In the genomic region with DNA sequence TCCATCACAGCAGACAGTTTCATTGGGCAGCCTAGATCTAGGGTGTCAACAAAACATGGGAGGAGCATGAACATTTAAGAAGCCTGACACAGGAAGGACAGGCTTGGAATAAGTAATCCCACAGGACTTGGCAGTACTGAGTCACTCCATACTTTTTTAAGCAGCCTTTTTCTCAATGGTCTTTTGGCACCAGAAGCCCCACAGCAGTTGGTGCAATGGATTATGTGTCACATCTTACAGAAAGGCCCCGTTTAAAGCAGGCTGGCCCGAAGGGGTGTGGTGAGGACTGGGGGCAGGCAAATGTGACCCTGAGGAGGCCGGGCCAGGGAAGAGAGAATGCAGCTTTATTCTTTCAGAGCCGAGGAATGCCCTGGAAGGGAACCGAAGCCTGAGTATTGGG, we compare ENCODE assay signal across 1 cellular context.
TF ChIP-seq lines count a peak whose summit lies in the region.

No MANE protein-coding gene starts in this region.

TF ChIP-seq in HepG2, 621 proteins besides CTCF, POLR2A, EP300 and RAD21:
- TF ChIP-seq MED1 (CRISPR knock-in tag; IDR thresholded peaks at IDR 0.05) = no peak
- TF ChIP-seq RXRA (CRISPR knock-in tag; IDR thresholded peaks at IDR 0.05) = peak; percentile 43; the same call in 1 of the 2 replicates
- TF ChIP-seq, protein P1, sequence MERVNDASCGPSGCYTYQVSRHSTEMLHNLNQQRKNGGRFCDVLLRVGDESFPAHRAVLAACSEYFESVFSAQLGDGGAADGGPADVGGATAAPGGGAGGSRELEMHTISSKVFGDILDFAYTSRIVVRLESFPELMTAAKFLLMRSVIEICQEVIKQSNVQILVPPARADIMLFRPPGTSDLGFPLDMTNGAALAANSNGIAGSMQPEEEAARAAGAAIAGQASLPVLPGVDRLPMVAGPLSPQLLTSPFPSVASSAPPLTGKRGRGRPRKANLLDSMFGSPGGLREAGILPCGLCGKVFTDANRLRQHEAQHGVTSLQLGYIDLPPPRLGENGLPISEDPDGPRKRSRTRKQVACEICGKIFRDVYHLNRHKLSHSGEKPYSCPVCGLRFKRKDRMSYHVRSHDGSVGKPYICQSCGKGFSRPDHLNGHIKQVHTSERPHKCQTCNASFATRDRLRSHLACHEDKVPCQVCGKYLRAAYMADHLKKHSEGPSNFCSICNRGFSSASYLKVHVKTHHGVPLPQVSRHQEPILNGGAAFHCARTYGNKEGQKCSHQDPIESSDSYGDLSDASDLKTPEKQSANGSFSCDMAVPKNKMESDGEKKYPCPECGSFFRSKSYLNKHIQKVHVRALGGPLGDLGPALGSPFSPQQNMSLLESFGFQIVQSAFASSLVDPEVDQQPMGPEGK (CRISPR knock-in tag; IDR thresholded peaks at IDR 0.05) = peak; percentile 49; the same call in 1 of the 2 replicates
- TF ChIP-seq, protein P2, sequence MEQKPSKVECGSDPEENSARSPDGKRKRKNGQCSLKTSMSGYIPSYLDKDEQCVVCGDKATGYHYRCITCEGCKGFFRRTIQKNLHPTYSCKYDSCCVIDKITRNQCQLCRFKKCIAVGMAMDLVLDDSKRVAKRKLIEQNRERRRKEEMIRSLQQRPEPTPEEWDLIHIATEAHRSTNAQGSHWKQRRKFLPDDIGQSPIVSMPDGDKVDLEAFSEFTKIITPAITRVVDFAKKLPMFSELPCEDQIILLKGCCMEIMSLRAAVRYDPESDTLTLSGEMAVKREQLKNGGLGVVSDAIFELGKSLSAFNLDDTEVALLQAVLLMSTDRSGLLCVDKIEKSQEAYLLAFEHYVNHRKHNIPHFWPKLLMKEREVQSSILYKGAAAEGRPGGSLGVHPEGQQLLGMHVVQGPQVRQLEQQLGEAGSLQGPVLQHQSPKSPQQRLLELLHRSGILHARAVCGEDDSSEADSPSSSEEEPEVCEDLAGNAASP (CRISPR knock-in tag; IDR thresholded peaks at IDR 0.05; ENCODE audit: borderline replicate concordance) = peak; percentile 83; the same call in 1 of the 2 replicates
- 0 out of 2 replicates have a peak, but pooled peaks have one; percentile 22 for TF ChIP-seq ZNF75D (CRISPR knock-in tag; IDR thresholded peaks at IDR 0.05; ENCODE audit: borderline replicate concordance)
- TF ChIP-seq, protein P3, sequence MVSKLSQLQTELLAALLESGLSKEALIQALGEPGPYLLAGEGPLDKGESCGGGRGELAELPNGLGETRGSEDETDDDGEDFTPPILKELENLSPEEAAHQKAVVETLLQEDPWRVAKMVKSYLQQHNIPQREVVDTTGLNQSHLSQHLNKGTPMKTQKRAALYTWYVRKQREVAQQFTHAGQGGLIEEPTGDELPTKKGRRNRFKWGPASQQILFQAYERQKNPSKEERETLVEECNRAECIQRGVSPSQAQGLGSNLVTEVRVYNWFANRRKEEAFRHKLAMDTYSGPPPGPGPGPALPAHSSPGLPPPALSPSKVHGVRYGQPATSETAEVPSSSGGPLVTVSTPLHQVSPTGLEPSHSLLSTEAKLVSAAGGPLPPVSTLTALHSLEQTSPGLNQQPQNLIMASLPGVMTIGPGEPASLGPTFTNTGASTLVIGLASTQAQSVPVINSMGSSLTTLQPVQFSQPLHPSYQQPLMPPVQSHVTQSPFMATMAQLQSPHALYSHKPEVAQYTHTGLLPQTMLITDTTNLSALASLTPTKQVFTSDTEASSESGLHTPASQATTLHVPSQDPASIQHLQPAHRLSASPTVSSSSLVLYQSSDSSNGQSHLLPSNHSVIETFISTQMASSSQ (IDR thresholded peaks at IDR 0.05; ENCODE audit: low read depth) = no peak
- TF ChIP-seq, protein P3 (CRISPR knock-in tag; IDR thresholded peaks at IDR 0.05; ENCODE audit: borderline replicate concordance) = 0 out of 2 replicates have a peak, but pooled peaks have one; percentile 19
- no peak for TF ChIP-seq SOX13 (IDR thresholded peaks at IDR 0.05)
- TF ChIP-seq SOX13 (CRISPR knock-in tag; conservative IDR thresholded peaks at IDR 0.05 in 1 of 2, IDR thresholded peaks at IDR 0.05 in 1 of 2) = 0 out of 4 replicates have a peak, but pooled peaks of 1 of the 2 experiments have one; percentile 6
- no peak for TF ChIP-seq ZNF101 (CRISPR knock-in tag; IDR thresholded peaks at IDR 0.05; ENCODE audit: borderline replicate concordance, low read depth)
- TF ChIP-seq XRCC5 (optimal IDR thresholded peaks at IDR 0.05; ENCODE audit: low read length) = peak; percentile 11
- TF ChIP-seq ZNF567 (CRISPR knock-in tag; IDR thresholded peaks at IDR 0.05; ENCODE audit: borderline replicate concordance) = no peak
- TF ChIP-seq, protein P4, sequence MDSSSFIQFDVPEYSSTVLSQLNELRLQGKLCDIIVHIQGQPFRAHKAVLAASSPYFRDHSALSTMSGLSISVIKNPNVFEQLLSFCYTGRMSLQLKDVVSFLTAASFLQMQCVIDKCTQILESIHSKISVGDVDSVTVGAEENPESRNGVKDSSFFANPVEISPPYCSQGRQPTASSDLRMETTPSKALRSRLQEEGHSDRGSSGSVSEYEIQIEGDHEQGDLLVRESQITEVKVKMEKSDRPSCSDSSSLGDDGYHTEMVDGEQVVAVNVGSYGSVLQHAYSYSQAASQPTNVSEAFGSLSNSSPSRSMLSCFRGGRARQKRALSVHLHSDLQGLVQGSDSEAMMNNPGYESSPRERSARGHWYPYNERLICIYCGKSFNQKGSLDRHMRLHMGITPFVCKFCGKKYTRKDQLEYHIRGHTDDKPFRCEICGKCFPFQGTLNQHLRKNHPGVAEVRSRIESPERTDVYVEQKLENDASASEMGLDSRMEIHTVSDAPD (CRISPR knock-in tag; IDR thresholded peaks at IDR 0.05) = 0 out of 2 replicates have a peak, but pooled peaks have one; percentile 33
- TF ChIP-seq, protein P5, sequence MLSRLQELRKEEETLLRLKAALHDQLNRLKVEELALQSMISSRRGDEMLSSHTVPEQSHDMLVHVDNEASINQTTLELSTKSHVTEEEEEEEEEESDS (CRISPR knock-in tag; IDR thresholded peaks at IDR 0.05; ENCODE audit: borderline replicate concordance) = no peak
- TF ChIP-seq, protein P6, sequence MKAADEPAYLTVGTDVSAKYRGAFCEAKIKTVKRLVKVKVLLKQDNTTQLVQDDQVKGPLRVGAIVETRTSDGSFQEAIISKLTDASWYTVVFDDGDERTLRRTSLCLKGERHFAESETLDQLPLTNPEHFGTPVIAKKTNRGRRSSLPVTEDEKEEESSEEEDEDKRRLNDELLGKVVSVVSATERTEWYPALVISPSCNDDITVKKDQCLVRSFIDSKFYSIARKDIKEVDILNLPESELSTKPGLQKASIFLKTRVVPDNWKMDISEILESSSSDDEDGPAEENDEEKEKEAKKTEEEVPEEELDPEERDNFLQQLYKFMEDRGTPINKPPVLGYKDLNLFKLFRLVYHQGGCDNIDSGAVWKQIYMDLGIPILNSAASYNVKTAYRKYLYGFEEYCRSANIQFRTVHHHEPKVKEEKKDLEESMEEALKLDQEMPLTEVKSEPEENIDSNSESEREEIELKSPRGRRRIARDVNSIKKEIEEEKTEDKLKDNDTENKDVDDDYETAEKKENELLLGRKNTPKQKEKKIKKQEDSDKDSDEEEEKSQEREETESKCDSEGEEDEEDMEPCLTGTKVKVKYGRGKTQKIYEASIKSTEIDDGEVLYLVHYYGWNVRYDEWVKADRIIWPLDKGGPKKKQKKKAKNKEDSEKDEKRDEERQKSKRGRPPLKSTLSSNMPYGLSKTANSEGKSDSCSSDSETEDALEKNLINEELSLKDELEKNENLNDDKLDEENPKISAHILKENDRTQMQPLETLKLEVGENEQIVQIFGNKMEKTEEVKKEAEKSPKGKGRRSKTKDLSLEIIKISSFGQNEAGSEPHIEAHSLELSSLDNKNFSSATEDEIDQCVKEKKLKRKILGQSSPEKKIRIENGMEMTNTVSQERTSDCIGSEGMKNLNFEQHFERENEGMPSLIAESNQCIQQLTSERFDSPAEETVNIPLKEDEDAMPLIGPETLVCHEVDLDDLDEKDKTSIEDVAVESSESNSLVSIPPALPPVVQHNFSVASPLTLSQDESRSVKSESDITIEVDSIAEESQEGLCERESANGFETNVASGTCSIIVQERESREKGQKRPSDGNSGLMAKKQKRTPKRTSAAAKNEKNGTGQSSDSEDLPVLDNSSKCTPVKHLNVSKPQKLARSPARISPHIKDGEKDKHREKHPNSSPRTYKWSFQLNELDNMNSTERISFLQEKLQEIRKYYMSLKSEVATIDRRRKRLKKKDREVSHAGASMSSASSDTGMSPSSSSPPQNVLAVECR (CRISPR knock-in tag; IDR thresholded peaks at IDR 0.05; ENCODE audit: borderline replicate concordance) = no peak
- TF ChIP-seq ZNF234 (CRISPR knock-in tag; conservative IDR thresholded peaks at IDR 0.05) = no peak
- TF ChIP-seq ZNF660 (CRISPR knock-in tag; IDR thresholded peaks at IDR 0.05; ENCODE audit: borderline replicate concordance, low read depth) = no peak
TF ChIP-seq in HepG2: peak in this region for 8.
